In the genomic region with DNA sequence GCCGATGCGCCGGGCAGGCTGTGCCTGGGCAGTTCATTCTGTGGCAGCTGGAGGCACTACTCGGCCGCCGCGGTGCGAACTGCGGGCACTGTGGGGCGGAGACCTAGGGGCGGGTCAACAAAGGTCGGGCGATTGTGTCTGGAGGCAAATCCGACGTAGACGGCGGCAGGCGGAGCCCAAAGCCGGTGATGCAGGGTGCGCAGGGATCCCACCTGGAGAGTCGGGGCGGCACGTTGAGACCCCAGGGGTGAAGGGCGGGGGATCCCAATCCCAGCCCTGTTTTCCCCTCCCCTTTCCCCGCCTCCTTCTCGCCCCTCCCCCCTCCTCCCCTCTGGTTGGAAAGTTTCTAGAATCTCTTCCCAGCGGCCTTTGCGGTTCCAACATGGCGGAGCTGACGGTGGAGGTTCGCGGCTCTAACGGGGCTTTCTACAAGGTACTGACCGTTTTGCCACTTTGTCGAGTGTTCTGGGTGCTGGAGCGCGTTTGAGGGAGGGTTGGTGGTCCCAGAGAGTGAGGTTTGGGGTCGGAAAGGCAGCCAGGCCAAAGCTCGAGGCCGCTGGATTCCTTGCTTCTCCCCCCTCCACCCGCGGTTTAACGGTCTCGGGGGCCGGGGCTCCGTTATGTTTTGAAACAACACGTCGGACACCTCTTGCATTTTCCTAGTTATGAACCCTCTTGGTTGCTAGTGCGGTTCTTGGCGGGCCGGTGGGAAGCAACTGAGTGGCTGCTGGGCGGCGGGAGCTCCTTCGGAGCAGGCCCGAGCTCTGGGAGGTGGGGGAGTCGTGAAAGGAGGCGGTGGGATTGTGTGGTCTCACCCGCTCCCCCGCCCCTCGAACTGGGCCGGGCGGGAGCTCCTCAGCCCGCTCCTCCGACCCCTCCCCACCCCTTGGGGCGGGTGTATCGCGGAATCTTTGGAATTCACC, we compare ENCODE assay signal across 8 cellular contexts. TPM values are rescaled to one million over a fixed set of nuclear protein-coding genes. Genes with fewer than 3 reads are reported as not detected.
A peak's percentile ranks its signal among the peaks of the same experiment; 100 is the strongest.
DNase-seq lines count a peak whose midpoint lies in the region; ATAC-seq lines count a peak whose summit lies in the region.

Gene FXR1 (plus strand): TSS at position 367 of the 923 bp plus-strand sequence. CDS start 16 bp downstream, at position 383.

- H3K9me3 Mint-ChIP-seq in activated CD4-positive, alpha-beta T cell treated with anti-CD3 and anti-CD28 coated beads, Interleukin-2, amount 10 ng/mL, durations not matched to agents 24 days and 14 days = no peaks in the 10 kb centered on the region

- H3K4me3 Mint-ChIP-seq in activated CD4-positive, alpha-beta T cell treated with anti-CD3 and anti-CD28 coated beads, Interleukin-2, amount 10 ng/mL, durations not matched to agents 24 days and 14 days = peak within 1 kb of the TSS; percentile 98

- intact Hi-C loops in activated CD4-positive, alpha-beta T cell treated with anti-CD3 and anti-CD28 coated beads, Interleukin-2, amount 10 ng/mL, durations not matched to agents 24 days and 14 days (cut with micrococcal nuclease) = loop anchor here (1.0 to 10.0 kb wide), 6 partner anchors 46 to 1764 kb away; partner anchors contain the start of genes DNAJC19, PIK3CA and TTC14

- peak; percentile 30 to 99 (median 92) for DNase-seq in C1 segment of cervical spinal cord (lab: John Stamatoyannopoulos, UW)
- peak; percentile 86 to 96 for DNase-seq in NCI-H526 (lab: John Stamatoyannopoulos, UW)
- peak; percentile 94 for DNase-seq in activated CD4-positive, alpha-beta T cell treated with anti-CD3 and anti-CD28 coated beads, Interleukin-2, amount 10 ng/mL, durations not matched to agents 24 days and 14 days
- peak; percentile 60 for DNase-seq in cortex of kidney (lab: John Stamatoyannopoulos, UW)
- DNase-seq in left lobe of liver (ENCODE audit: low spot score) = peak; percentile 95
- peak; percentile 83 for DNase-seq in stimulated activated CD4-positive, alpha-beta T cell treated with anti-CD3 and anti-CD28 coated beads, Interleukin-2, amount 100 ng/mL, for 48 hours

- peak within 1 kb of the TSS; percentile 97 for H3K27ac Mint-ChIP-seq in activated CD4-positive, alpha-beta T cell treated with anti-CD3 and anti-CD28 coated beads, Interleukin-2, amount 10 ng/mL, durations not matched to agents 24 days and 14 days

- H3K36me3 Mint-ChIP-seq in activated CD4-positive, alpha-beta T cell treated with anti-CD3 and anti-CD28 coated beads, Interleukin-2, amount 10 ng/mL, durations not matched to agents 24 days and 14 days (ENCODE audit: low read depth) = peaks cover 21% of the 10 kb centered on the region

- ATAC-seq in GM19324 (IDR thresholded peaks at IDR 0.05; ENCODE audit: low FRiP score, unreplicated experiment) = peak; percentile 100
- ATAC-seq in HG03469 (IDR thresholded peaks at IDR 0.05; ENCODE audit: unreplicated experiment) = peak; percentile 99
- peak; percentile 97 for ATAC-seq in left lobe of liver

- peaks cover 29% of the 10 kb centered on the region for H3K4me1 Mint-ChIP-seq in activated CD4-positive, alpha-beta T cell treated with anti-CD3 and anti-CD28 coated beads, Interleukin-2, amount 10 ng/mL, durations not matched to agents 24 days and 14 days

- H3K27me3 Mint-ChIP-seq in activated CD4-positive, alpha-beta T cell treated with anti-CD3 and anti-CD28 coated beads, Interleukin-2, amount 10 ng/mL, durations not matched to agents 24 days and 14 days = no peaks in the 10 kb centered on the region

RNA-seq across cellular contexts. Expression of gene FXR1, which starts in this region (rescaled TPM):
- 149 and 161 TPM in 2 replicates for total RNA-seq in activated CD4-positive, alpha-beta T cell treated with anti-CD3 and anti-CD28 coated beads, Interleukin-2, amount 10 ng/mL, durations not matched to agents 24 days and 14 days
- 40.6 TPM for total RNA-seq in left lobe of liver

Comparison
In these comparisons a context has a peak if more than half of its experiments do, and no peak if none do; other contexts are left out.
1. Peak in every context shown above with its lines: DNase-seq and ATAC-seq.